Comparison of ENCODE assay signal across 29 cellular contexts in genomic region chr2:38215511-38215910, GRCh38.
"Had no signal": no experiment of that assay in that cellular context is flagged by ENCODE, and none has a peak within 500 bp of the region (broad histone marks: within the 10 kb centered on the region; RNA-seq: fewer than 3 reads in every experiment).

No MANE protein-coding gene starts in this region.

- DNase-seq: activated CD4-positive, alpha-beta T cell treated with anti-CD3 and anti-CD28 coated beads for 4 hours; activated CD4-positive, alpha-beta T cell treated with anti-CD3 and anti-CD28 coated beads, Interleukin-2, amount 50 U/mL, for 4 hours; activated naive CD4-positive, alpha-beta T cell treated with Interleukin-2 at 50 U/mL for 16 hours; activated naive CD8-positive, alpha-beta T cell treated with anti-CD3 and anti-CD28 coated beads for 36 hours; activated T-cell treated with anti-CD3 and anti-CD28 coated beads for 4 hours; activated T-cell treated with anti-CD3 and anti-CD28 coated beads, Interleukin-2, amount 50 U/mL, for 72 hours; adrenal gland; aorta; body of pancreas; cerebellar nuclear complex; colonic mucosa; effector CD8-positive, alpha-beta T cell; lower lobe of right lung; mesenchymal stem cell; natural killer cell; retina; stimulated activated CD4-positive, alpha-beta T cell treated with anti-CD3 and anti-CD28 coated beads, Interleukin-12 subunit alpha, Interleukin-12 subunit beta, amount 100 ng/mL, for 4 hours; stimulated activated CD4-positive, alpha-beta T cell treated with anti-CD3 and anti-CD28 coated beads, Interleukin-4, amount 100 ng/mL, for 1 hour; stimulated activated naive CD8-positive, alpha-beta T cell treated with anti-CD3 and anti-CD28 coated beads, Interleukin-15, Interleukin-2, amounts not matched to agents 100 U/mL and 50 U/mL, for 24 hours; T-helper 9 cell; thyroid gland; upper lobe of left lung had no signal

- H3K36me3 ChIP-seq: adrenal gland, cardiac muscle cell, colonic mucosa, gastroesophageal sphincter, lower lobe of right lung, prostate gland, thyroid gland, upper lobe of left lung, vagina had no signal

- H3K9me3 Mint-ChIP-seq: natural killer cell had no signal

- H3K36me3 Mint-ChIP-seq: activated naive CD8-positive, alpha-beta T cell treated with anti-CD3 and anti-CD28 coated beads for 36 hours had no signal

- H3K4me1 ChIP-seq: body of pancreas, colonic mucosa, lower lobe of right lung, prostate gland, thyroid gland, upper lobe of left lung had no signal

- H3K79me2 ChIP-seq: hepatocyte had no signal

- H3K27ac Mint-ChIP-seq: activated naive CD8-positive, alpha-beta T cell treated with anti-CD3 and anti-CD28 coated beads for 36 hours; activated T-cell treated with anti-CD3 and anti-CD28 coated beads, Interleukin-2, amount 50 U/mL, for 72 hours; natural killer cell had no signal

- H3K4me3 Mint-ChIP-seq: activated naive CD8-positive, alpha-beta T cell treated with anti-CD3 and anti-CD28 coated beads for 36 hours; activated T-cell treated with anti-CD3 and anti-CD28 coated beads, Interleukin-2, amount 50 U/mL, for 72 hours; natural killer cell had no signal

- H3K27ac ChIP-seq: adrenal gland, body of pancreas, colonic mucosa, hepatocyte, lower lobe of right lung, prostate gland, thyroid gland, upper lobe of left lung, vagina, VCaP had no signal

- ATAC-seq: activated T-cell treated with anti-CD3 and anti-CD28 coated beads, Interleukin-2, amount 50 U/mL, for 72 hours; body of pancreas; lower lobe of right lung; natural killer cell; stimulated activated naive CD8-positive, alpha-beta T cell treated with anti-CD3 and anti-CD28 coated beads, Interleukin-15, Interleukin-2, amounts not matched to agents 100 U/mL and 50 U/mL, for 24 hours had no signal

- H3K9me3 ChIP-seq: adrenal gland, body of pancreas, colonic mucosa, lower lobe of right lung, prostate gland, thyroid gland, upper lobe of left lung, vagina had no signal

- H3K4me2 ChIP-seq: hepatocyte had no signal

- H3K4me3 ChIP-seq: adrenal gland, body of pancreas, cardiac muscle cell, colonic mucosa, gastroesophageal sphincter, hepatocyte, lower lobe of right lung, prostate gland, skin epidermis, thyroid gland, upper lobe of left lung, vagina had no signal

- H3K27me3 ChIP-seq: adrenal gland, body of pancreas, cardiac muscle cell, colonic mucosa, gastroesophageal sphincter, hepatocyte, thyroid gland, upper lobe of left lung, vagina had no signal

- H2AFZ ChIP-seq: hepatocyte had no signal
